13 cellular contexts compared by ENCODE assay signal in genomic region chr17:47707056-47707791, GRCh38. TPM values are rescaled to one million over a fixed set of nuclear protein-coding genes. Genes with fewer than 3 reads are reported as not detected.
DNase-seq lines count a peak whose midpoint lies in the region; ATAC-seq and TF ChIP-seq lines count a peak whose summit lies in the region.
"Had no signal": no experiment of that assay in that cellular context is flagged by ENCODE, and none has a peak within 500 bp of the region (broad histone marks: within the 10 kb centered on the region; RNA-seq: fewer than 3 reads in every experiment).

No MANE protein-coding gene starts in this region.

- no peak for TF ChIP-seq CTCF in mucosa of descending colon (IDR thresholded peaks at IDR 0.05)
- TF ChIP-seq CTCF in coronary artery (IDR thresholded peaks at IDR 0.05): no peak

- no peaks in the 10 kb centered on the region for H3K9me3 Mint-ChIP-seq in stimulated activated naive CD8-positive, alpha-beta T cell treated with anti-CD3 and anti-CD28 coated beads, Interleukin-15, Interleukin-2, amounts not matched to agents 100 ng/mL and 50 ng/mL, for 24 hours
- no peaks in the 10 kb centered on the region for H3K9me3 Mint-ChIP-seq in activated naive CD8-positive, alpha-beta T cell treated with anti-CD3 and anti-CD28 coated beads for 36 hours

- no peak for DNase-seq in stimulated activated naive CD8-positive, alpha-beta T cell treated with anti-CD3 and anti-CD28 coated beads, Interleukin-15, Interleukin-2, amounts not matched to agents 100 U/mL and 50 U/mL, for 24 hours
- no peak for DNase-seq in activated naive CD8-positive, alpha-beta T cell treated with anti-CD3 and anti-CD28 coated beads for 36 hours
- DNase-seq in mucosa of descending colon (peak in 2 of 3 donors; percentile 16 to 21), coronary artery (ENCODE audit: low spot score) (no peak)
- DNase-seq: Caco-2; effector CD8-positive, alpha-beta T cell; NCI-H510A; occipital lobe; SW 1271 had no signal

- no peaks in the 10 kb centered on the region for H3K36me3 ChIP-seq in mucosa of descending colon (ENCODE audit: low read depth)

- H3K4me3 ChIP-seq in mucosa of descending colon: no peak overlapping the region
- H3K4me3 ChIP-seq in coronary artery: no peak overlapping the region

- intact Hi-C loops in mucosa of descending colon (cut with DNase I, micrococcal nuclease): no loop called here

- peak overlapping the region in 1 of 2 donors; percentile 53 for H3K27ac ChIP-seq in coronary artery

- no peak for ATAC-seq in stimulated activated naive CD8-positive, alpha-beta T cell treated with anti-CD3 and anti-CD28 coated beads, Interleukin-15, Interleukin-2, amounts not matched to agents 100 U/mL and 50 U/mL, for 24 hours
- ATAC-seq in mucosa of descending colon (peak; percentile 39), HG03108 (IDR thresholded peaks at IDR 0.05; ENCODE audit: unreplicated experiment) (no peak), GM21515 (IDR thresholded peaks at IDR 0.05; ENCODE audit: unreplicated experiment) (no peak), GM21526 (IDR thresholded peaks at IDR 0.05; ENCODE audit: low FRiP score, unreplicated experiment) (no peak)

- peaks cover 3% of the 10 kb centered on the region for H3K4me1 ChIP-seq in mucosa of descending colon (ENCODE audit: low read depth)
- H3K4me1 ChIP-seq: Caco-2 had no signal

- H3K27me3 Mint-ChIP-seq in stimulated activated naive CD8-positive, alpha-beta T cell treated with anti-CD3 and anti-CD28 coated beads, Interleukin-15, Interleukin-2, amounts not matched to agents 100 ng/mL and 50 ng/mL, for 24 hours: no peaks in the 10 kb centered on the region
- no peaks in the 10 kb centered on the region for H3K27me3 Mint-ChIP-seq in activated naive CD8-positive, alpha-beta T cell treated with anti-CD3 and anti-CD28 coated beads for 36 hours

- no peaks in the 10 kb centered on the region for H3K9me3 ChIP-seq in mucosa of descending colon
- H3K9me3 ChIP-seq: Caco-2 had no signal

- peaks cover 82% of the 10 kb centered on the region for H3K4me1 Mint-ChIP-seq in stimulated activated naive CD8-positive, alpha-beta T cell treated with anti-CD3 and anti-CD28 coated beads, Interleukin-15, Interleukin-2, amounts not matched to agents 100 ng/mL and 50 ng/mL, for 24 hours (ENCODE audit: low read depth)
- H3K4me1 Mint-ChIP-seq in activated naive CD8-positive, alpha-beta T cell treated with anti-CD3 and anti-CD28 coated beads for 36 hours: peaks cover 73% of the 10 kb centered on the region

- H3K36me3 Mint-ChIP-seq in stimulated activated naive CD8-positive, alpha-beta T cell treated with anti-CD3 and anti-CD28 coated beads, Interleukin-15, Interleukin-2, amounts not matched to agents 100 ng/mL and 50 ng/mL, for 24 hours (ENCODE audit: low read depth): peaks cover 5% of the 10 kb centered on the region
- peaks cover 24% of the 10 kb centered on the region for H3K36me3 Mint-ChIP-seq in activated naive CD8-positive, alpha-beta T cell treated with anti-CD3 and anti-CD28 coated beads for 36 hours

- H3K27ac Mint-ChIP-seq in stimulated activated naive CD8-positive, alpha-beta T cell treated with anti-CD3 and anti-CD28 coated beads, Interleukin-15, Interleukin-2, amounts not matched to agents 100 ng/mL and 50 ng/mL, for 24 hours: peak overlapping the region; percentile 96
- H3K27ac Mint-ChIP-seq in activated naive CD8-positive, alpha-beta T cell treated with anti-CD3 and anti-CD28 coated beads for 36 hours: peak overlapping the region; percentile 97

- H3K4me3 Mint-ChIP-seq in stimulated activated naive CD8-positive, alpha-beta T cell treated with anti-CD3 and anti-CD28 coated beads, Interleukin-15, Interleukin-2, amounts not matched to agents 100 ng/mL and 50 ng/mL, for 24 hours: peak overlapping the region; percentile 73
- no peak overlapping the region for H3K4me3 Mint-ChIP-seq in activated naive CD8-positive, alpha-beta T cell treated with anti-CD3 and anti-CD28 coated beads for 36 hours

RNA-seq across cellular contexts. Expression of gene TBKBP1, which starts 13.3 kb away (rescaled TPM):
- 10 to 100 TPM; 11.7 to 11.9 TPM for total RNA-seq in activated naive CD8-positive, alpha-beta T cell treated with anti-CD3 and anti-CD28 coated beads for 36 hours
- 10 to 100 TPM in 1 of 3 donors, 1 to 10 TPM in 2; 2.3 to 20.3 (median 3.2) TPM for total RNA-seq in mucosa of descending colon

RNA-seq across cellular contexts. Expression of gene TBX21, which starts 25.8 kb away (rescaled TPM):
- 10 to 100 TPM; 61.7 to 61.9 TPM for total RNA-seq in activated naive CD8-positive, alpha-beta T cell treated with anti-CD3 and anti-CD28 coated beads for 36 hours
- 1 to 10 TPM in 2 of 3 donors, under 1 TPM in 1; 0.72 to 1.2 (median 1.2) TPM for total RNA-seq in mucosa of descending colon
- total RNA-seq: Caco-2, occipital lobe had no signal

RNA-seq across cellular contexts. Expression of gene KPNB1, which starts 57.5 kb away (rescaled TPM):
- 100 to 1,000 TPM; 886 to 911 TPM for total RNA-seq in activated naive CD8-positive, alpha-beta T cell treated with anti-CD3 and anti-CD28 coated beads for 36 hours
- total RNA-seq in mucosa of descending colon: 100 to 1,000 TPM; 162 to 269 (median 217) TPM

Comparison
In these comparisons a context has a peak if more than half of its experiments do, and no peak if none do; other contexts are left out.
1. DNase-seq: peak in mucosa of descending colon (2 of 3); none in stimulated activated naive CD8-positive, alpha-beta T cell treated with anti-CD3 and anti-CD28 coated beads, Interleukin-15, Interleukin-2, amounts not matched to agents 100 U/mL and 50 U/mL, for 24 hours (single experiment), activated naive CD8-positive, alpha-beta T cell treated with anti-CD3 and anti-CD28 coated beads for 36 hours (single experiment) and coronary artery (single experiment).
2. RNA of gene TBX21, which starts 25.8 kb away (total RNA-seq): 61.7 to 61.9 TPM in activated naive CD8-positive, alpha-beta T cell treated with anti-CD3 and anti-CD28 coated beads for 36 hours; 0.72 to 1.2 TPM in mucosa of descending colon; every median in the first group is over 10 times any median in the second.